13 cellular contexts compared by ENCODE assay signal in genomic region chr1:150192012-150192411, GRCh38. TPM values are rescaled to one million over a fixed set of nuclear protein-coding genes. Genes with fewer than 3 reads are reported as not detected.
A peak's percentile ranks its signal among the peaks of the same experiment; 100 is the strongest.
DNase-seq lines count a peak whose midpoint lies in the region; ATAC-seq and TF ChIP-seq lines count a peak whose summit lies in the region.
"Had no signal": no experiment of that assay in that cellular context is flagged by ENCODE, and none has a peak within 500 bp of the region (broad histone marks: within the 10 kb centered on the region; RNA-seq: fewer than 3 reads in every experiment).

No MANE protein-coding gene starts in this region.

- intact Hi-C loops in heart left ventricle (cut with DNase I) = no loop called here

- no peaks in the 10 kb centered on the region for H3K27me3 ChIP-seq in heart left ventricle
- no peaks in the 10 kb centered on the region for H3K27me3 ChIP-seq in skeletal muscle satellite cell (ENCODE audit: control insufficient read depth, insufficient read depth, low read length)
- H3K27me3 ChIP-seq: breast epithelium had no signal

- TF ChIP-seq POLR2A in heart left ventricle (IDR thresholded peaks at IDR 0.05) = no peak

- no peak overlapping the region for H3K4me3 ChIP-seq in heart left ventricle
- H3K4me3 ChIP-seq in skeletal muscle satellite cell (ENCODE audit: low read length) = no peak overlapping the region
- H3K4me3 ChIP-seq: breast epithelium had no signal

- H3K9ac ChIP-seq in skeletal muscle satellite cell (ENCODE audit: low read depth, low read length) = no peak overlapping the region

- 28 to 40% (median 31%) methylated on average over 2 of the region's 2 CpGs for WGBS in heart left ventricle, 4 donors

- H3K4me1 ChIP-seq in heart left ventricle = peaks cover 0 to 19% (median 6%) of the 10 kb centered on the region in 12 donors
- H3K4me1 ChIP-seq in skeletal muscle satellite cell (ENCODE audit: control insufficient read depth, insufficient read depth, low read length) = peaks cover 30% of the 10 kb centered on the region
- H3K4me1 ChIP-seq: breast epithelium had no signal

- H3K27ac ChIP-seq in heart left ventricle = peak overlapping the region; percentile 38 to 96 (median 72)
- H3K27ac ChIP-seq: breast epithelium had no signal

- TF ChIP-seq CTCF in heart left ventricle (IDR thresholded peaks at IDR 0.05) (no peak), GM10266 (IDR thresholded peaks at IDR 0.05; ENCODE audit: control insufficient read depth, insufficient read depth, low read depth, missing control alignments) (no peak)

- H3K4me2 ChIP-seq in skeletal muscle satellite cell (ENCODE audit: low read length) = peak overlapping the region; percentile 1

- H3K36me3 ChIP-seq in heart left ventricle (no peaks in the 10 kb centered on the region), skeletal muscle satellite cell (ENCODE audit: insufficient read depth, low read length) (no peaks in the 10 kb centered on the region)
- H3K36me3 ChIP-seq: breast epithelium had no signal

- H3K9me3 ChIP-seq in heart left ventricle (peaks cover 0 to 5% (median 0%) of the 10 kb centered on the region in 12 donors), skeletal muscle satellite cell (replicated peaks; ENCODE audit: low read length) (no peaks in the 10 kb centered on the region)
- H3K9me3 ChIP-seq: breast epithelium had no signal

- peak; percentile 66 for DNase-seq in HCEC 1CT
- peak; percentile 21 to 51 for DNase-seq in SW 1271 (lab: John Stamatoyannopoulos, UW)
- DNase-seq in heart left ventricle = peak in 1 of 5 donors; percentile 13
- no peak for DNase-seq in NCI-H446 treated with DMSO at 0.1 percent for 48 hours (lab: John Stamatoyannopoulos, UW)
- no peak for DNase-seq in GM10266 (ENCODE audit: extremely low spot score)
- DNase-seq in left lobe of liver (ENCODE audit: low spot score) = no peak
- DNase-seq in cerebellum (ENCODE audit: low spot score) = no peak
- DNase-seq: activated CD4-positive, CD25-positive, alpha-beta regulatory T cell treated with anti-CD3 and anti-CD28 coated beads, Interleukin-2, amount 50 U/mL, for 72 hours; erythroblast; islet precursor cell; NCI-H524 treated with DMSO at 0.1 percent for 48 hours had no signal

- peak; percentile 85 to 95 (median 86) for ATAC-seq in heart left ventricle
- no peak for ATAC-seq in left lobe of liver

RNA-seq across cellular contexts. Expression of gene PLEKHO1, which starts 42.3 kb away (rescaled TPM):
- total RNA-seq in heart left ventricle (100 to 1,000 TPM in 2 of 9 donors, 10 to 100 TPM in 7; 46.8 to 152 (median 67.6) TPM), left lobe of liver (3.8 TPM), cerebellum (40.6 TPM)
- 100 to 1,000 TPM; 184 to 200 TPM for polyA plus RNA-seq in heart left ventricle
- 24.8 and 27.1 TPM in 2 replicates for total RNA-seq in skeletal muscle satellite cell (2012; rRNA removed)

RNA-seq across cellular contexts. Expression of gene ANP32E, which starts 43.9 kb away (rescaled TPM):
- total RNA-seq in heart left ventricle (10 to 100 TPM; 12.6 to 59.9 (median 33.6) TPM), left lobe of liver (12.9 TPM), cerebellum (31.6 TPM)
- 10 to 100 TPM; 25.3 to 43.6 TPM for polyA plus RNA-seq in heart left ventricle
- total RNA-seq in skeletal muscle satellite cell (2012; rRNA removed) = 17.9 and 22.3 TPM in 2 replicates

Comparison
In these comparisons a context has a peak if more than half of its experiments do, and no peak if none do; other contexts are left out.
1. DNase-seq: peak in HCEC 1CT (single experiment) and SW 1271 (2 of 2); none in NCI-H446 treated with DMSO at 0.1 percent for 48 hours (single experiment), GM10266 (single experiment), left lobe of liver (single experiment) and cerebellum (single experiment).